In the genomic region with DNA sequence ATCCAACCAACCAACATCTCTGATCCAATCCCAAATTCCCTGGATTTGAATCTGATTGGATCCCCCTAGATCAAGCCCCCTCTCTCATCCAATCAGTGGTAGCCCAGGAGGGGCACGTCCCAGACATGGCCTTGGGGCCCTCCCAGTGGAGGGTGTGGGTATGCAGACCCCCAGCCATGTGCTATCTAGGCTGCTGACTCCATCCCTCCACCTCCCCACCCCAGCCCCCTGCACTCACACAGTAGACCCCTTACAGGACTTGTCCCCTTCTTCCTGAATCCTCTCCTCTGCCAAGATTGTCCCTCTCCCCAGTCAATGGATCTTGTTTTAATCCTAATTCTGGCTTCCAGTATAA, we compare ENCODE assay signal across 23 cellular contexts.
"Had no signal": no experiment of that assay in that cellular context is flagged by ENCODE, and none has a peak within 500 bp of the region (broad histone marks: within the 10 kb centered on the region; RNA-seq: fewer than 3 reads in every experiment).

No MANE protein-coding gene starts in this region.

- H3K36me3 ChIP-seq: heart right ventricle, lower lobe of right lung, ovary, right atrium auricular region, right lobe of liver, suprapubic skin, thoracic aorta, tibial artery, upper lobe of right lung had no signal

- DNase-seq: heart right ventricle; hippocampal formation; kidney glomerular epithelial cell; left cardiac atrium; mammary epithelial cell; mesenchymal stem cell; ovary; right lobe of liver; stimulated activated CD4-positive, alpha-beta T cell treated with anti-CD3 and anti-CD28 coated beads, Interleukin-12 subunit alpha, Interleukin-12 subunit beta, amount 100 ng/mL, for 4 hours; stimulated activated CD4-positive, alpha-beta T cell treated with anti-CD3 and anti-CD28 coated beads, Interleukin-15, amount 100 ng/mL, for 24 hours; stimulated activated CD4-positive, alpha-beta T cell treated with anti-CD3 and anti-CD28 coated beads, Interleukin-2, amount 100 ng/mL, for 24 hours; stimulated activated CD4-positive, alpha-beta T cell treated with anti-CD3 and anti-CD28 coated beads, Interleukin-4, amount 100 ng/mL, for 1 hour; stimulated activated naive CD4-positive, alpha-beta T cell; tibial artery; trophoblast cell had no signal

- H3K27ac ChIP-seq: heart right ventricle, lower lobe of right lung, ovary, right atrium auricular region, right lobe of liver, suprapubic skin, thoracic aorta, tibial artery, upper lobe of right lung had no signal

- H3K9me3 ChIP-seq: heart right ventricle, lower lobe of right lung, ovary, right atrium auricular region, right lobe of liver, suprapubic skin, thoracic aorta, tibial artery, upper lobe of right lung had no signal

- H3K27me3 ChIP-seq: ovary, right atrium auricular region, right lobe of liver, suprapubic skin, tibial artery, upper lobe of right lung had no signal

- ATAC-seq: heart right ventricle; left cardiac atrium; left lobe of liver; lower lobe of right lung; naive thymus-derived CD8-positive, alpha-beta T cell; right lobe of liver; upper lobe of right lung had no signal

- H3K4me1 ChIP-seq: lower lobe of right lung, right atrium auricular region, right lobe of liver, suprapubic skin, upper lobe of right lung had no signal

- H3K4me3 ChIP-seq: heart right ventricle, lower lobe of right lung, ovary, right atrium auricular region, right lobe of liver, smooth muscle cell, suprapubic skin, thoracic aorta, tibial artery, upper lobe of right lung had no signal
